In genomic region chr4:181770971-181771370, GRCh38 we compare ENCODE assay signal across 22 cellular contexts.
DNase-seq lines count a peak whose midpoint lies in the region; ATAC-seq and TF ChIP-seq lines count a peak whose summit lies in the region.
"Had no signal": no experiment of that assay in that cellular context is flagged by ENCODE, and none has a peak within 500 bp of the region (broad histone marks: within the 10 kb centered on the region; RNA-seq: fewer than 3 reads in every experiment).

No MANE protein-coding gene starts in this region.

- ATAC-seq in GM19395 (IDR thresholded peaks at IDR 0.05; ENCODE audit: unreplicated experiment): no peak
- ATAC-seq: A549 had no signal

- intact Hi-C loops in dorsolateral prefrontal cortex (cut with DNase I): no loop called here

- DNase-seq in EH (ENCODE audit: low read depth): peak; percentile 8
- DNase-seq in NCI-H226: peak; percentile 68
- peak; percentile 27 for DNase-seq in choroid plexus epithelial cell (ENCODE audit: low read depth)
- DNase-seq in iris pigment epithelial cell (ENCODE audit: low read depth): peak; percentile 9
- no peak for DNase-seq in anterior cingulate cortex (lab: John Stamatoyannopoulos, UW)
- DNase-seq in dorsolateral prefrontal cortex: no peak
- no peak for DNase-seq in RPMI8226
- DNase-seq: 8988T; ACHN; AML-193; BE2C; CD4-positive, alpha-beta T cell; CD8-positive, alpha-beta memory T cell; DMS 273 treated with DMSO at 0.1 percent for 48 hours; DMS79; GF-D8; GOT3; HFFc6 had no signal

- H3K4me3 ChIP-seq in choroid plexus epithelial cell (ENCODE audit: low read depth, low read length) (no peak overlapping the region), dorsolateral prefrontal cortex (no peak overlapping the region)
- H3K4me3 ChIP-seq: A549; BLaER1 treated with 17β-estradiol and CSF1 and Interleukin-3, amounts not matched to agents 10 nM and 100 nM; HAP-1 had no signal

- no peak for TF ChIP-seq CTCF in choroid plexus epithelial cell (conservative IDR thresholded peaks at IDR 0.05; ENCODE audit: low read depth, low read length)
- TF ChIP-seq CTCF in dorsolateral prefrontal cortex (IDR thresholded peaks at IDR 0.05 in 54 of 56, conservative IDR thresholded peaks at IDR 0.05 in 2 of 56; ENCODE audit: low read depth in 1 of 56, partially characterized antibody in 56 of 56): no peak

- H3K27ac ChIP-seq in dorsolateral prefrontal cortex: no peak overlapping the region
- H3K27ac ChIP-seq: A549; BLaER1 treated with 17β-estradiol and CSF1 and Interleukin-3, amounts not matched to agents 10 nM and 100 nM had no signal

- H3K27me3 ChIP-seq in dorsolateral prefrontal cortex: no peaks in the 10 kb centered on the region
- H3K27me3 ChIP-seq: BE2C; BLaER1 treated with 17β-estradiol and CSF1 and Interleukin-3, amounts not matched to agents 10 nM and 100 nM had no signal

Comparison
In these comparisons a context has a peak if more than half of its experiments do, and no peak if none do; other contexts are left out.
1. DNase-seq: peak in EH (single experiment), NCI-H226 (single experiment), choroid plexus epithelial cell (single experiment) and iris pigment epithelial cell (single experiment); none in anterior cingulate cortex (0 of 58), dorsolateral prefrontal cortex (0 of 10) and RPMI8226 (single experiment).